8 cellular contexts compared by ENCODE assay signal in the genomic region with DNA sequence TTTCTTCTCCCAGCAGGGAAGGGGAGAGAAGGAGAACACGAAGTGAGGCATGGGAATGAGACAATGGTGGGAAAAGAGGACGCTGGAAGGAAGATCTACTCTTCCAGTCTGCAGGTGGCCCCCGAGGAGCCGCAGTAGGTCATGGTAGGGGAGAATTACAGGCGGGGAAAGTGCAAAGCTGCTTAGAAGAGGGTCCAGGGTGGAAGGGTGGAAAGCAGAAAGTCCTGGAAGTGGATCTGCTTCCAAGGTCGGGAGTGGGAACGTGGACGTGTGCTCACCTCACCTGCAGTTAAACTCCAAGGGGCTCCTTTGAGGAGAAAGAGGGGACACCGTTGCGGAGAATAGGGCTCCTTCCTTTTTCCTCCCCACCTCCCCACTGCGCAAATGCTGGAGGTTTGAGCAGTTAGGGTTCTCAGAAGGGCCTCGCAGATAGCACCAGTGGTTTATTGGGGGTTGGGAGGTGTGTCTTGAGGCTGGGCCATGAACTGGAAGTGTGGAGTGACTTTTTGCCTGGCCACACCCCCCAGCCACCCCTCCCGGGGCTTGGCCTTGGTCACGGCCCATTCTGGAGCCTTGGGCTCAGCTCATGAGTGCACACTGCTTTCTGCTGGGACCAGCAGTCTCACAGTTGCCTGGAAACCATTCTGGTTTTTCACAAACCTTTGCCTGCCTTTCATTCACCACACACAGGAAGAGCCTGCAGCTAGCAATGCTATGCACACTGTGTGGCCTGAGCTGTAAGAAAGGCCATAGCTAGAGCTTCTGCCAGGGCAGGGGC.
A peak's percentile ranks its signal among the peaks of the same experiment; 100 is the strongest.
DNase-seq lines count a peak whose midpoint lies in the region; ATAC-seq, FAIRE-seq and TF ChIP-seq lines count a peak whose summit lies in the region.

No MANE protein-coding gene starts in this region.

- no TSS peak for BruUV-seq in K562 (replicated peaks; lab: Mats Ljungman, UMichigan)

- H3K4me3 ChIP-seq in K562 (peak overlapping the region; percentile 4; the same call in 1 of the 2 replicates), gastroesophageal sphincter (no peak overlapping the region)

- CTCF ChIA-PET in K562 (lab: Yijun Ruan, JAX; ENCODE audit: low intra/inter-chr PET ratio) = no interaction called here

- H3K9me3 ChIP-seq in K562 (replicated peaks; ENCODE audit: control insufficient read depth, insufficient read depth, low read depth, low read length) = no peaks in the 10 kb centered on the region
- H3K9me3 ChIP-seq in gastroesophageal sphincter = no peaks in the 10 kb centered on the region

- peaks cover 4% of the 10 kb centered on the region for H3K9me1 ChIP-seq in K562 (ENCODE audit: control insufficient read depth, insufficient read depth, low read length)

- H3K4me1 ChIP-seq in K562 (replicated peaks in 1 of 2; ENCODE audit: control insufficient read depth in 2 of 2, insufficient read depth in 2 of 2, low read length in 2 of 2) = peaks cover 47 to 51% of the 10 kb centered on the region in 2 experiments; a peak in 4 of 5 replicates
- H3K4me1 ChIP-seq in gastroesophageal sphincter = no peaks in the 10 kb centered on the region

- ATAC-seq in HG02610 (IDR thresholded peaks at IDR 0.05; ENCODE audit: unreplicated experiment) (peak; percentile 67), K562 (peak; percentile 85), gastroesophageal sphincter (no peak)

- no peaks in the 10 kb centered on the region for H4K20me1 ChIP-seq in K562 (replicated peaks; ENCODE audit: control insufficient read depth, insufficient read depth, low read length)

- TF ChIP-seq EP300 in K562 (IDR thresholded peaks at IDR 0.05; ENCODE audit: low read length) (no peak), gastroesophageal sphincter (IDR thresholded peaks at IDR 0.05) (no peak)

- TF ChIP-seq POLR2A in K562 (conservative IDR thresholded peaks at IDR 0.05) = no peak; the same call in 1 of the 2 replicates
- no peak for TF ChIP-seq POLR2A in gastroesophageal sphincter (IDR thresholded peaks at IDR 0.05)

- WGBS in K562 (ENCODE audit: insufficient coverage, low coverage, missing lambda C conversion rate) = 9% methylated on average over 12 of the region's 14 CpGs
- WGBS in gastroesophageal sphincter (ENCODE audit: low coverage in 1 of 2), 2 donors = 72% methylated on average over 12 of the region's 14 CpGs; no CpG with 5 or more reads in 1 of the 2 donors

- H2AFZ ChIP-seq in K562 (ENCODE audit: low read depth, low read length) = peak overlapping the region; percentile 75

- 0 out of 5 replicates have a peak, but pooled peaks cover 0 to 2% of the 10 kb centered on the region in 2 experiments for H3K27me3 ChIP-seq in K562 (ENCODE audit: control insufficient read depth in 2 of 2, insufficient read depth in 2 of 2, low read length in 2 of 2)
- peaks cover 18% of the 10 kb centered on the region for H3K27me3 ChIP-seq in gastroesophageal sphincter

- no peak for TF ChIP-seq CTCF in K562 (IDR thresholded peaks at IDR 0.05 in 2 of 3, conservative IDR thresholded peaks at IDR 0.05 in 1 of 3; ENCODE audit: insufficient read depth in 2 of 3, low read depth in 1 of 3, low read length in 3 of 3)
- TF ChIP-seq CTCF in gastroesophageal sphincter (IDR thresholded peaks at IDR 0.05) = no peak

- peaks cover 4% of the 10 kb centered on the region; the same call in 2 of the 3 replicates for H3K79me2 ChIP-seq in K562 (ENCODE audit: control insufficient read depth, insufficient read depth, low read length)

- POLR2A ChIA-PET in K562 (lab: Yijun Ruan, JAX) = interaction anchor here (0.8 to 2.6 kb wide), 9 partner anchors 8 to 44 kb away, joined by 3 to 13 read pairs (median 4); no protein-coding TSS in a partner anchor

- peak overlapping the region; percentile 52 to 84; a peak in 3 of 4 replicates for H3K9ac ChIP-seq in K562 (ENCODE audit: insufficient read depth in 1 of 2, low read depth in 2 of 2, low read length in 2 of 2)

- no peak for TF ChIP-seq RAD21 in K562 (CRISPR knock-in tag; conservative IDR thresholded peaks at IDR 0.05 in 1 of 2, IDR thresholded peaks at IDR 0.05 in 1 of 2)

- peak overlapping the region; percentile 46 for H3K27ac ChIP-seq in K562 (ENCODE audit: extremely low read depth, low read depth, low read length)
- no peak overlapping the region for H3K27ac ChIP-seq in gastroesophageal sphincter

- intact Hi-C loops in K562 (cut with micrococcal nuclease) = no loop called here

- DNase-seq in GF-D8 (lab: John Stamatoyannopoulos, UW) (peak; percentile 27), T-helper 9 cell (peak; percentile 45), K562 (ENCODE audit: extremely low read depth in 1 of 4, low spot score in 3 of 4) (peak; percentile 86 to 91 (median 90)), mesenteric fat pad (ENCODE audit: low spot score) (no peak), NCI-H510A (lab: John Stamatoyannopoulos, UW) (no peak)
- peak in 2 of 3 donors; percentile 10 to 19 for DNase-seq in stimulated activated CD4-positive, alpha-beta T cell treated with anti-CD3 and anti-CD28 coated beads, TNF-alpha, amount 100 ng/mL, for 1 hour (ENCODE audit: low read depth in 3 of 3, low spot score in 1 of 3)

- in situ Hi-C loops in K562 (cut with MboI) = no loop called here

- FAIRE-seq in K562 (lab: Jason Lieb, UNC) = peak; percentile 89

- H3K36me3 ChIP-seq in K562 (ENCODE audit: control insufficient read depth, insufficient read depth, low read length) (no peaks in the 10 kb centered on the region), gastroesophageal sphincter (no peaks in the 10 kb centered on the region)

- H3K4me2 ChIP-seq in K562 (ENCODE audit: insufficient read depth, low read length) = peak overlapping the region; percentile 75

TF ChIP-seq in K562, 482 proteins besides CTCF, POLR2A, EP300 and RAD21 (continues in another document):
- TF ChIP-seq TCF3 (CRISPR knock-in tag; IDR thresholded peaks at IDR 0.05) = no peak
- peak; percentile 43 for TF ChIP-seq HNRNPLL (IDR thresholded peaks at IDR 0.05; ENCODE audit: low read depth, low read length, poor library complexity, severe bottlenecking)
- TF ChIP-seq CCNT2 (IDR thresholded peaks at IDR 0.05; ENCODE audit: borderline replicate concordance, extremely low read depth, insufficient read length, low read depth, low read length) = no peak
- TF ChIP-seq ATF7 (IDR thresholded peaks at IDR 0.05) = peak; percentile 48
- TF ChIP-seq SP1 (CRISPR knock-in tag; IDR thresholded peaks at IDR 0.05) = no peak
- no peak for TF ChIP-seq ZFP36 (IDR thresholded peaks at IDR 0.05; ENCODE audit: low read depth, low read length, partially characterized antibody)
- TF ChIP-seq NRF1 (conservative IDR thresholded peaks at IDR 0.05 in 1 of 2, IDR thresholded peaks at IDR 0.05 in 1 of 2) = peak; percentile 66 to 67
- TF ChIP-seq, protein P1, sequence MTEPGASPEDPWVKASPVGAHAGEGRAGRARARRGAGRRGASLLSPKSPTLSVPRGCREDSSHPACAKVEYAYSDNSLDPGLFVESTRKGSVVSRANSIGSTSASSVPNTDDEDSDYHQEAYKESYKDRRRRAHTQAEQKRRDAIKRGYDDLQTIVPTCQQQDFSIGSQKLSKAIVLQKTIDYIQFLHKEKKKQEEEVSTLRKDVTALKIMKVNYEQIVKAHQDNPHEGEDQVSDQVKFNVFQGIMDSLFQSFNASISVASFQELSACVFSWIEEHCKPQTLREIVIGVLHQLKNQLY (CRISPR knock-in tag; conservative IDR thresholded peaks at IDR 0.05) = no peak
- TF ChIP-seq, protein P2, sequence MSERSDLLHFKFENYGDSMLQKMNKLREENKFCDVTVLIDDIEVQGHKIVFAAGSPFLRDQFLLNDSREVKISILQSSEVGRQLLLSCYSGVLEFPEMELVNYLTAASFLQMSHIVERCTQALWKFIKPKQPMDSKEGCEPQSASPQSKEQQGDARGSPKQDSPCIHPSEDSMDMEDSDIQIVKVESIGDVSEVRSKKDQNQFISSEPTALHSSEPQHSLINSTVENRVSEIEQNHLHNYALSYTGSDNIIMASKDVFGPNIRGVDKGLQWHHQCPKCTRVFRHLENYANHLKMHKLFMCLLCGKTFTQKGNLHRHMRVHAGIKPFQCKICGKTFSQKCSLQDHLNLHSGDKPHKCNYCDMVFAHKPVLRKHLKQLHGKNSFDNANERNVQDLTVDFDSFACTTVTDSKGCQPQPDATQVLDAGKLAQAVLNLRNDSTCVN (CRISPR knock-in tag; IDR thresholded peaks at IDR 0.05) = no peak
- TF ChIP-seq TCFL5 (CRISPR knock-in tag; conservative IDR thresholded peaks at IDR 0.05) = no peak
- TF ChIP-seq, protein P3, sequence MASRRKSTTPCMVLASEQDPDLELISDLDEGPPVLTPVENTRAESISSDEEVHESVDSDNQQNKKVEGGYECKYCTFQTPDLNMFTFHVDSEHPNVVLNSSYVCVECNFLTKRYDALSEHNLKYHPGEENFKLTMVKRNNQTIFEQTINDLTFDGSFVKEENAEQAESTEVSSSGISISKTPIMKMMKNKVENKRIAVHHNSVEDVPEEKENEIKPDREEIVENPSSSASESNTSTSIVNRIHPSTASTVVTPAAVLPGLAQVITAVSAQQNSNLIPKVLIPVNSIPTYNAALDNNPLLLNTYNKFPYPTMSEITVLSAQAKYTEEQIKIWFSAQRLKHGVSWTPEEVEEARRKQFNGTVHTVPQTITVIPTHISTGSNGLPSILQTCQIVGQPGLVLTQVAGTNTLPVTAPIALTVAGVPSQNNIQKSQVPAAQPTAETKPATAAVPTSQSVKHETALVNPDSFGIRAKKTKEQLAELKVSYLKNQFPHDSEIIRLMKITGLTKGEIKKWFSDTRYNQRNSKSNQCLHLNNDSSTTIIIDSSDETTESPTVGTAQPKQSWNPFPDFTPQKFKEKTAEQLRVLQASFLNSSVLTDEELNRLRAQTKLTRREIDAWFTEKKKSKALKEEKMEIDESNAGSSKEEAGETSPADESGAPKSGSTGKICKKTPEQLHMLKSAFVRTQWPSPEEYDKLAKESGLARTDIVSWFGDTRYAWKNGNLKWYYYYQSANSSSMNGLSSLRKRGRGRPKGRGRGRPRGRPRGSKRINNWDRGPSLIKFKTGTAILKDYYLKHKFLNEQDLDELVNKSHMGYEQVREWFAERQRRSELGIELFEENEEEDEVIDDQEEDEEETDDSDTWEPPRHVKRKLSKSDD (conservative IDR thresholded peaks at IDR 0.05; ENCODE audit: low read length) = no peak
- TF ChIP-seq FOXJ3 (CRISPR knock-in tag; IDR thresholded peaks at IDR 0.05) = no peak
- TF ChIP-seq PML (IDR thresholded peaks at IDR 0.05; ENCODE audit: low read length) = no peak
- 0 out of 4 replicates have a peak, but pooled peaks of 1 of the 2 experiments have one; percentile 9 for TF ChIP-seq SIN3A (IDR thresholded peaks at IDR 0.05; ENCODE audit: borderline replicate concordance in 2 of 2, control insufficient read depth in 1 of 2, low read depth in 2 of 2, low read length in 2 of 2)
- no peak for TF ChIP-seq ZNF561 (CRISPR knock-in tag; conservative IDR thresholded peaks at IDR 0.05)
- 0 out of 2 replicates have a peak, but pooled peaks have one; percentile 4 for TF ChIP-seq CBFA2T3 (IDR thresholded peaks at IDR 0.05)
- no peak for TF ChIP-seq BRCA1 (IDR thresholded peaks at IDR 0.05)
- TF ChIP-seq BRCA1 (CRISPR knock-in tag; IDR thresholded peaks at IDR 0.05) = no peak

Comparison
In these comparisons a context has a peak if more than half of its experiments do, and no peak if none do; other contexts are left out.
1. DNase-seq: peak in GF-D8 (single experiment), T-helper 9 cell (single experiment), K562 (4 of 4) and stimulated activated CD4-positive, alpha-beta T cell treated with anti-CD3 and anti-CD28 coated beads, TNF-alpha, amount 100 ng/mL, for 1 hour (2 of 3); none in mesenteric fat pad (single experiment) and NCI-H510A (single experiment).